Comparison of ENCODE assay signal across 8 cellular contexts in the genomic region with DNA sequence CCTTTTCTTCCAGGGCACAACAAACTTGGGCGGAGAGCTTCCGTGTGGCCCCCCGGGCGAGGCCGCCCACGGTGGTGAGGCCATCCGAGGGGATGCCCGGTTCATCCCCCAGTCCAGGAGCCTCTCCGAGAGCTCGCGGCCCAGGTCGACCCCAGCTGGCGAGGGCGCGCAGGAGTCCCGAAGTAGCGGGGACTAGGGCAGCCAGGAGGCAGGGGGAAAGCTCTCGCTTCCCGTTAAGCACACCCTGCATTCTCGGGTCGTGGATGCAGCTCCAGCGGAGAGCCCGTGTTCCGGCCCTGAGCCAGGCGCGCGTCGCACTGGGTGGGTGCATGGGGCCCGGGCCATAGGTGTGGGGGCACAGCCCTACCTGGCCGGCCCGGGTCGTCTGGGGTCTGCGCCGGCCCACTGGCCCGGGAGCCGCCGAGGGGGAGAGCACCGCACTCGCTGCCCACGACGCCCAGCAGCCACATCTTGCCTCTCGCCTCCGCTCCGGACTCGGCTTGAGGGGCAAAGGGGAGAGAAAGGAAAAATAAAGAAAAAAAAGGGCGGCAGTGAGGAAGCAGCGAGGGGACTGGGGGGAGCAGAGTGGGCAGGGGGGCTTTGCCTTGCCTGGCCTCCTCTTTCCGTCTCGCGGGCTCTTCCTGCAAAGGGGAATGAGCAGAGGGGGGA. TPM values are rescaled to one million over a fixed set of nuclear protein-coding genes. Genes with fewer than 3 reads are reported as not detected.
DNase-seq lines count a peak whose midpoint lies in the region; ATAC-seq and TF ChIP-seq lines count a peak whose summit lies in the region.

No MANE protein-coding gene starts in this region.

- no peak overlapping the region for H3K27ac ChIP-seq in mesodermal cell (ENCODE audit: low read depth, low read length, severe bottlenecking)
- H3K27ac ChIP-seq in upper lobe of right lung, result no peak overlapping the region

- peak overlapping the region; percentile 33 to 91 (median 43) for H3K4me3 Mint-ChIP-seq in brain

- H3K4me1 ChIP-seq in mesodermal cell (ENCODE audit: control insufficient read depth, insufficient read depth, low read length, poor library complexity, severe bottlenecking) (peaks cover 21% of the 10 kb centered on the region), upper lobe of right lung (peaks cover 26% of the 10 kb centered on the region)

- H3K9me3 ChIP-seq in mesodermal cell (ENCODE audit: control insufficient read depth, low read length) (no peaks in the 10 kb centered on the region), upper lobe of right lung (no peaks in the 10 kb centered on the region)

- no peak overlapping the region for H3K27ac Mint-ChIP-seq in brain

- H3K36me3 ChIP-seq in mesodermal cell (ENCODE audit: control insufficient read depth, insufficient read depth, low read length) (no peaks in the 10 kb centered on the region), upper lobe of right lung (no peaks in the 10 kb centered on the region)

- ATAC-seq in upper lobe of right lung (peak; percentile 48), GM18861 (IDR thresholded peaks at IDR 0.05; ENCODE audit: unreplicated experiment) (no peak)

- H3K36me3 Mint-ChIP-seq in brain, result no peaks in the 10 kb centered on the region

- H3K9me3 Mint-ChIP-seq in brain, result peaks cover 0 to 4% (median 0%) of the 10 kb centered on the region in 5 experiments

- intact Hi-C loops in upper lobe of right lung (cut with DNase I), result no loop called here

- TF ChIP-seq CTCF in brain (conservative IDR thresholded peaks at IDR 0.05), result no peak
- no peak for TF ChIP-seq CTCF in upper lobe of right lung (IDR thresholded peaks at IDR 0.05)

- WGBS in mesodermal cell (ENCODE audit: insufficient coverage in 2 of 2), 2 experiments, result 0 to 1% methylated on average over 35 to 45 of the region's 50 CpGs

- peaks cover 34% of the 10 kb centered on the region for H3K4me1 Mint-ChIP-seq in brain

- H3K27me3 Mint-ChIP-seq in brain, result peaks cover 12% of the 10 kb centered on the region

- peak; percentile 45 for DNase-seq in activated T-cell treated with anti-CD3 and anti-CD28 coated beads, Interleukin-2, amount 50 U/mL, for 1 hour
- DNase-seq in activated T-cell treated with anti-CD3 and anti-CD28 coated beads for 4 hours (no peak), upper lobe of right lung (no peak), RPMI8226 (no peak), NCI-H1694 treated with DMSO at 0.1 percent for 48 hours (lab: John Stamatoyannopoulos, UW) (no peak)

- H3K27me3 ChIP-seq in upper lobe of right lung, result peaks cover 91% of the 10 kb centered on the region

- H3K4me3 ChIP-seq in mesodermal cell (ENCODE audit: extremely low read depth, insufficient read depth, low read length, poor library complexity, severe bottlenecking) (peak overlapping the region; percentile 50), upper lobe of right lung (peak overlapping the region; percentile 50)

RNA-seq across cellular contexts. Expression of a gene that starts 1.8 kb away (rescaled TPM):
- 120 TPM for polyA plus RNA-seq in brain (ENCODE audit: insufficient read depth, low read depth, low replicate concordance)
- polyA plus RNA-seq in mesodermal cell (2013, experiment 1 of 2), result 63.5 TPM
- polyA plus RNA-seq in mesodermal cell (2013, experiment 2 of 2), result 60.3 TPM
- 72.6 TPM for total RNA-seq in upper lobe of right lung

RNA-seq across cellular contexts. Expression of a gene that starts 51.8 kb away (rescaled TPM):
- polyA plus RNA-seq in brain (ENCODE audit: insufficient read depth, low read depth, low replicate concordance), result 138 TPM
- polyA plus RNA-seq in mesodermal cell (2013, experiment 1 of 2), result 48.4 TPM
- polyA plus RNA-seq in mesodermal cell (2013, experiment 2 of 2), result 42.7 TPM
- 41.7 TPM for total RNA-seq in upper lobe of right lung
